8 cellular contexts compared by ENCODE assay signal in genomic region chr3:88149516-88150362, GRCh38. TPM values are rescaled to one million over a fixed set of nuclear protein-coding genes. Genes with fewer than 3 reads are reported as not detected.
DNase-seq lines count a peak whose midpoint lies in the region; ATAC-seq and TF ChIP-seq lines count a peak whose summit lies in the region.

TSS of gene C3orf38 (plus strand) at chr3:88149959. CDS start at chr3:88150053, 94 bp downstream.

- peak within 1 kb of the TSS; percentile 95 for H3K4me3 Mint-ChIP-seq in dendritic cell treated with granulocyte-macrophage colony-stimulating factor and Interleukin-4, amounts not matched to agents 40 ng/mL and 50 ng/mL, for 4 days

- ATAC-seq in GM19351 (IDR thresholded peaks at IDR 0.05; ENCODE audit: unreplicated experiment) (peak; percentile 69), HG03520 (IDR thresholded peaks at IDR 0.05; ENCODE audit: unreplicated experiment) (peak; percentile 73), left lung (peak; percentile 97)

- no peaks in the 10 kb centered on the region for H3K9me3 Mint-ChIP-seq in dendritic cell treated with granulocyte-macrophage colony-stimulating factor and Interleukin-4, amounts not matched to agents 40 ng/mL and 50 ng/mL, for 4 days

- H3K4me3 ChIP-seq in left lung: peak within 1 kb of the TSS; percentile 82 to 93

- H3K4me1 Mint-ChIP-seq in dendritic cell treated with granulocyte-macrophage colony-stimulating factor and Interleukin-4, amounts not matched to agents 40 ng/mL and 50 ng/mL, for 4 days (ENCODE audit: low read depth): peaks cover 32% of the 10 kb centered on the region

- H3K36me3 ChIP-seq in left lung: peaks cover 0 to 16% of the 10 kb centered on the region in 2 donors

- no peaks in the 10 kb centered on the region for H3K27me3 Mint-ChIP-seq in dendritic cell treated with granulocyte-macrophage colony-stimulating factor and Interleukin-4, amounts not matched to agents 40 ng/mL and 50 ng/mL, for 4 days

- peaks cover 31% of the 10 kb centered on the region for H3K36me3 Mint-ChIP-seq in dendritic cell treated with granulocyte-macrophage colony-stimulating factor and Interleukin-4, amounts not matched to agents 40 ng/mL and 50 ng/mL, for 4 days (ENCODE audit: low read depth)

- peak within 1 kb of the TSS; percentile 98 for H3K27ac Mint-ChIP-seq in dendritic cell treated with granulocyte-macrophage colony-stimulating factor and Interleukin-4, amounts not matched to agents 40 ng/mL and 50 ng/mL, for 4 days

- TF ChIP-seq CTCF in left lung (IDR thresholded peaks at IDR 0.05): no peak

- H3K27ac ChIP-seq in left lung: peak within 1 kb of the TSS; percentile 91 to 98

- no peaks in the 10 kb centered on the region for H3K9me3 ChIP-seq in left lung

- DNase-seq in C1 segment of cervical spinal cord (lab: John Stamatoyannopoulos, UW): peak; percentile 77 to 96 (median 89)
- DNase-seq in NCI-H526 treated with DMSO at 0.1 percent for 48 hours (lab: John Stamatoyannopoulos, UW): peak; percentile 81
- DNase-seq in activated CD4-positive, alpha-beta T cell treated with anti-CD3 and anti-CD28 coated beads, Interleukin-2, amount 50 U/mL, for 1 hour: peak; percentile 74
- DNase-seq in left lung: peak; percentile 89 to 93
- DNase-seq in stimulated activated CD4-positive, alpha-beta T cell treated with anti-CD3 and anti-CD28 coated beads, Interleukin-2, amount 100 ng/mL, for 4 hours (ENCODE audit: low read depth): peak; percentile 61

- peaks cover 14 to 46% of the 10 kb centered on the region in 2 donors for H3K4me1 ChIP-seq in left lung

- intact Hi-C loops in dendritic cell treated with granulocyte-macrophage colony-stimulating factor and Interleukin-4, amounts not matched to agents 40 ng/mL and 50 ng/mL, for 4 days (cut with micrococcal nuclease): loop anchor here (1.0 to 5.0 kb wide), 2 partner anchors 90 to 922 kb away; partner anchors contain the start of genes CGGBP1, CHMP2B and ZNF654
- intact Hi-C loops in left lung (cut with DNase I): no loop called here

- H3K27me3 ChIP-seq in left lung: no peaks in the 10 kb centered on the region

RNA-seq across cellular contexts. Expression of gene C3orf38, which starts in this region (rescaled TPM):
- 10 to 100 TPM; 17.6 to 22.3 TPM for total RNA-seq in left lung

Comparison
In these comparisons a context has a peak if more than half of its experiments do, and no peak if none do; other contexts are left out.
1. Peak in every context shown above with its lines: DNase-seq, ATAC-seq, H3K4me3 ChIP-seq and H3K27ac ChIP-seq.